ENCODE assay signal across 9 cellular contexts in genomic region chrX:78092296-78092695, GRCh38. TPM values are rescaled to one million over a fixed set of nuclear protein-coding genes. Genes with fewer than 3 reads are reported as not detected.
A peak's percentile ranks its signal among the peaks of the same experiment; 100 is the strongest.
DNase-seq lines count a peak whose midpoint lies in the region; ATAC-seq and TF ChIP-seq lines count a peak whose summit lies in the region.
"Had no signal": no experiment of that assay in that cellular context is flagged by ENCODE, and none has a peak within 500 bp of the region (broad histone marks: within the 10 kb centered on the region; RNA-seq: fewer than 3 reads in every experiment).

No MANE protein-coding gene starts in this region.

- no peak overlapping the region for H2AFZ ChIP-seq in HCT116 (ENCODE audit: low read depth, low read length, poor library complexity, severe bottlenecking)

- H3K9me3 ChIP-seq in HCT116 (ENCODE audit: control insufficient read depth in 1 of 2, insufficient read depth in 1 of 2, low read depth in 1 of 2, low read length in 2 of 2): no peaks in the 10 kb centered on the region
- H3K9me3 ChIP-seq: Caco-2 had no signal

- CTCF ChIA-PET in HCT116 (lab: Charles Lee): interaction anchor here (0.7 to 1.9 kb wide), 3 partner anchors 10 to 186 kb away, joined by 3 to 8 read pairs (median 3); no protein-coding TSS in a partner anchor

- POLR2A ChIA-PET in HCT116 (lab: Charles Lee): no interaction called here

- peak; percentile 7 for DNase-seq in activated CD4-positive, alpha-beta T cell treated with anti-CD3 and anti-CD28 coated beads for 48 hours
- DNase-seq in activated CD4-positive, alpha-beta T cell treated with anti-CD3 and anti-CD28 coated beads, Interleukin-2, amount 50 U/mL, for 4 hours: no peak
- DNase-seq in HCT116 (ENCODE audit: low read depth, low spot score): peak; percentile 54
- DNase-seq in NCI-H460 (ENCODE audit: extremely low read depth, low read depth): peak; percentile 38
- no peak for DNase-seq in NCI-H774 (lab: John Stamatoyannopoulos, UW)
- no peak for DNase-seq in occipital lobe (lab: John Stamatoyannopoulos, UW)
- DNase-seq in effector CD4-positive, alpha-beta T cell: no peak

- H3K9me2 ChIP-seq in HCT116 (ENCODE audit: insufficient read depth): no peaks in the 10 kb centered on the region

- H3K36me3 ChIP-seq in HCT116 (ENCODE audit: control insufficient read depth in 1 of 2, insufficient read depth in 2 of 2, low read length in 2 of 2): no peaks in the 10 kb centered on the region

- RAD21 ChIA-PET in HCT116 (lab: Charles Lee; ENCODE audit: low non-redundant PET in 1 of 2, low total read pairs in 2 of 2, uncharacterized antibody in 2 of 2, unreplicated experiment in 2 of 2): no interaction called here

- peak; percentile 36 to 73 (median 51) for TF ChIP-seq CTCF in HCT116 (IDR thresholded peaks at IDR 0.05 in 2 of 3, conservative IDR thresholded peaks at IDR 0.05 in 1 of 3; ENCODE audit: borderline replicate concordance in 1 of 3, insufficient read depth in 1 of 3, low read depth in 2 of 3, low read length in 2 of 3)

- ATAC-seq in HCT116 (peak; percentile 98), esophagus mucosa (peak; percentile 88)

- peak overlapping the region; percentile 37; the same call in 1 of the 2 replicates for H3K4me2 ChIP-seq in HCT116 (ENCODE audit: low read length)

- H3K79me2 ChIP-seq in HCT116 (ENCODE audit: insufficient read depth, low read length): no peaks in the 10 kb centered on the region

- TF ChIP-seq RAD21 in HCT116 (IDR thresholded peaks at IDR 0.05; ENCODE audit: low read depth): peak; percentile 78

- TF ChIP-seq POLR2A in HCT116 (IDR thresholded peaks at IDR 0.05; ENCODE audit: borderline replicate concordance, extremely low read depth, insufficient read depth, insufficient read length): no peak

- H3K4me1 ChIP-seq in HCT116 (ENCODE audit: control insufficient read depth in 1 of 2, insufficient read depth in 2 of 2, low read length in 2 of 2): peaks cover 0 to 9% of the 10 kb centered on the region in 2 experiments; a peak in 2 of 4 replicates
- H3K4me1 ChIP-seq: Caco-2 had no signal

- BruUV-seq in HCT116 (replicated peaks; lab: Mats Ljungman, UMichigan): no TSS peak

- no peak overlapping the region for H3K27ac ChIP-seq in HCT116 (ENCODE audit: low read depth, low read length)

- no peaks in the 10 kb centered on the region for H4K20me1 ChIP-seq in HCT116 (ENCODE audit: insufficient read depth)

- no peak overlapping the region for H3K9ac ChIP-seq in HCT116 (ENCODE audit: low read length)

- no peaks in the 10 kb centered on the region for H3K27me3 ChIP-seq in HCT116 (ENCODE audit: insufficient read depth, low read length)

- intact Hi-C loops in HCT116 (cut with micrococcal nuclease): no loop called here

- no peak overlapping the region for H3K4me3 ChIP-seq in HCT116 (replicated peaks in 1 of 2; ENCODE audit: low read depth in 1 of 2, low read length in 2 of 2)

TF ChIP-seq in HCT116, 20 proteins besides CTCF, POLR2A, EP300 and RAD21:
- TF ChIP-seq, protein P1, sequence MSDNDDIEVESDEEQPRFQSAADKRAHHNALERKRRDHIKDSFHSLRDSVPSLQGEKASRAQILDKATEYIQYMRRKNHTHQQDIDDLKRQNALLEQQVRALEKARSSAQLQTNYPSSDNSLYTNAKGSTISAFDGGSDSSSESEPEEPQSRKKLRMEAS (IDR thresholded peaks at IDR 0.05): no peak
- 0 out of 2 replicates have a peak, but pooled peaks have one; percentile 42 for TF ChIP-seq CBX3 (IDR thresholded peaks at IDR 0.05; ENCODE audit: low read depth)

RNA-seq across cellular contexts. Expression of gene PGK1, which starts 11.8 kb away (rescaled TPM):
- total RNA-seq in HCT116 (2021; ENCODE audit: unreplicated experiment) (492 TPM), esophagus mucosa (398 TPM), occipital lobe (90.8 TPM)
- 642 and 771 TPM in 2 replicates for polyA plus RNA-seq in HCT116 (2012)
- 874 and 904 TPM in 2 replicates for total RNA-seq in NCI-H460 (2014; rRNA removed; shearing (Covaris generic))
- 542 and 637 TPM in 2 replicates for polyA plus RNA-seq in NCI-H460 (2014; cell fraction: nucleus; rRNA removed)

RNA-seq across cellular contexts. Expression of gene TAF9B, which starts 47.2 kb away (rescaled TPM):
- total RNA-seq in HCT116 (2021; ENCODE audit: unreplicated experiment) (16.2 TPM), esophagus mucosa (8.8 TPM), occipital lobe (46.3 TPM)
- 5.9 and 6.6 TPM in 2 replicates for polyA plus RNA-seq in HCT116 (2012)
- 38.5 and 40.2 TPM in 2 replicates for total RNA-seq in NCI-H460 (2014; rRNA removed; shearing (Covaris generic))
- 15.5 and 28.2 TPM in 2 replicates for polyA plus RNA-seq in NCI-H460 (2014; cell fraction: nucleus; rRNA removed)

Comparison
In these comparisons a context has a peak if more than half of its experiments do, and no peak if none do; other contexts are left out.
1. DNase-seq: peak in activated CD4-positive, alpha-beta T cell treated with anti-CD3 and anti-CD28 coated beads for 48 hours (single experiment), HCT116 (single experiment) and NCI-H460 (single experiment); none in activated CD4-positive, alpha-beta T cell treated with anti-CD3 and anti-CD28 coated beads, Interleukin-2, amount 50 U/mL, for 4 hours (0 of 2), NCI-H774 (single experiment), occipital lobe (single experiment) and effector CD4-positive, alpha-beta T cell (single experiment).